In the genomic region with DNA sequence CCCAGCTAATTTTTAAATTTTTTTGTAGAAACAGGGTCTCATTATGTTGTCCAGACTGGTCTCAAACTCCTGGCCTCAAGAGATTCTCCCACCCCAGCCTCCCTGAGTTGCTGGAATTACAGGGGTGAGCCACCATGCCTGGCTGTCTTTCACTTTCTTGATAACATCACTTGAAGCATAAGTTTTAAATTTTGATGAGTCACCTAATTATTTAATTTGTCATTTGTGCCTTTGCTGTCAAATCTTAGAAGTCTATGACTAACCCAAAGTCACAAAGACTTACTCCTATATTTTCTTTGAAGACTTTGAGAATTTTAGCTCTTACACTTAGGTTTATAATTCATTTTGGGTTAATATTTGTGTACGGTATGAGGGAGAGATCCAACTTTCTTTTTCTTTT, we compare ENCODE assay signal across 17 cellular contexts. TPM values are rescaled to one million over a fixed set of nuclear protein-coding genes. Genes with fewer than 3 reads are reported as not detected.
DNase-seq lines count a peak whose midpoint lies in the region; ATAC-seq and TF ChIP-seq lines count a peak whose summit lies in the region.
"Had no signal": no experiment of that assay in that cellular context is flagged by ENCODE, and none has a peak within 500 bp of the region (broad histone marks: within the 10 kb centered on the region; RNA-seq: fewer than 3 reads in every experiment).

No MANE protein-coding gene starts in this region.

- H3K4me3 ChIP-seq in IMR-90 (ENCODE audit: insufficient read depth, low read depth, low read length) = no peak overlapping the region
- H3K4me3 ChIP-seq: BLaER1 treated with 17β-estradiol and CSF1 and Interleukin-3, amounts not matched to agents 10 nM and 100 nM; GM12878; GM23338 had no signal

- H3K27ac ChIP-seq in IMR-90 (ENCODE audit: insufficient read depth, low read length) = no peak overlapping the region
- H3K27ac ChIP-seq: 22Rv1; BLaER1 treated with 17β-estradiol and CSF1 and Interleukin-3, amounts not matched to agents 10 nM and 100 nM; HL-60 had no signal

- in situ Hi-C loops in IMR-90 (cut with MboI; ENCODE audit: low sequenced_read_pairs) = loop anchor here (25.0 kb wide), 1 partner anchor 402 kb away; a partner anchor contains a TSS

- no peaks in the 10 kb centered on the region for H4K20me1 ChIP-seq in IMR-90 (ENCODE audit: insufficient read depth, low read length)
- H4K20me1 ChIP-seq: BLaER1 treated with 17β-estradiol and CSF1 and Interleukin-3, amounts not matched to agents 10 nM and 100 nM had no signal

- H3K27me3 ChIP-seq in IMR-90 (ENCODE audit: control insufficient read depth, insufficient read depth, low read length) = peaks cover 25% of the 10 kb centered on the region
- H3K27me3 ChIP-seq: BLaER1 treated with 17β-estradiol and CSF1 and Interleukin-3, amounts not matched to agents 10 nM and 100 nM had no signal

- no peak overlapping the region for H2BK15ac ChIP-seq in IMR-90 (ENCODE audit: low read depth, low read length)

- H4K8ac ChIP-seq in IMR-90 (ENCODE audit: low read depth in 2 of 2, low read length in 2 of 2) = no peak overlapping the region

- no peak overlapping the region for H2AK9ac ChIP-seq in IMR-90 (replicated peaks; ENCODE audit: low read depth, low read length, poor library complexity)

- no peak overlapping the region for H2BK120ac ChIP-seq in IMR-90 (ENCODE audit: low read depth, low read length)

- H3K9me1 ChIP-seq in IMR-90 (ENCODE audit: insufficient read depth, low read length) = no peaks in the 10 kb centered on the region

- dilution Hi-C loops in IMR-90 (cut with HindIII; ENCODE audit: low sequenced_read_pairs, unreplicated experiment) = no loop called here

- no TSS peak for BruUV-seq in IMR-90 (replicated peaks; lab: Mats Ljungman, UMichigan)

- no peak overlapping the region for H2AFZ ChIP-seq in IMR-90 (replicated peaks; ENCODE audit: low read length, poor library complexity)
- H2AFZ ChIP-seq: GM23338 had no signal

- H2BK5ac ChIP-seq in IMR-90 (ENCODE audit: low read depth, low read length, poor library complexity, severe bottlenecking) = no peak overlapping the region

- CTCF ChIA-PET in IMR-90 (lab: Yijun Ruan, JAX) = interaction anchor here (0.7 to 1.5 kb wide), 3 partner anchors 20 to 145 kb away, joined by 3 to 4 read pairs (median 4); no protein-coding TSS in a partner anchor

- no peak for DNase-seq in activated CD4-positive, CD25-positive, alpha-beta regulatory T cell (lab: John Stamatoyannopoulos, UW)
- DNase-seq in IMR-90 (no peak), RPMI7951 (ENCODE audit: low read depth) (peak; percentile 42), GF-D8 (lab: John Stamatoyannopoulos, UW) (no peak), GM19238 (ENCODE audit: insufficient read length, low spot score) (no peak)
- DNase-seq: Calu3; CD8-positive, alpha-beta T cell; DMS79 treated with DMSO at 0.1 percent for 48 hours; KG1 had no signal

- no peak for TF ChIP-seq CTCF in IMR-90 (conservative IDR thresholded peaks at IDR 0.05; ENCODE audit: low read depth, low read length)

- ATAC-seq in activated CD4-positive, CD25-positive, alpha-beta regulatory T cell treated with anti-CD3 and anti-CD28 coated beads, Interleukin-2, amount 50 U/mL, for 24 hours = peak; percentile 38 to 44
- ATAC-seq in IMR-90 (ENCODE audit: low read depth) (no peak), GM19455 (IDR thresholded peaks at IDR 0.05; ENCODE audit: unreplicated experiment) (no peak)
- ATAC-seq: CD8-positive, alpha-beta T cell; GM12878; GM23338 had no signal

- no peaks in the 10 kb centered on the region for H3K79me1 ChIP-seq in IMR-90 (ENCODE audit: low read depth in 1 of 2, low read length in 2 of 2)

- no peak for TF ChIP-seq RAD21 in IMR-90 (IDR thresholded peaks at IDR 0.05; ENCODE audit: low read length)

- H3K9ac ChIP-seq in IMR-90 (ENCODE audit: low read depth, low read length) = no peak overlapping the region
- H3K9ac ChIP-seq: BLaER1 treated with 17β-estradiol and CSF1 and Interleukin-3, amounts not matched to agents 10 nM and 100 nM had no signal

- intact Hi-C loops in IMR-90 (cut with micrococcal nuclease) = no loop called here

- H4K91ac ChIP-seq in IMR-90 (ENCODE audit: insufficient read depth, low read depth, low read length) = no peak overlapping the region

- no peak overlapping the region for H2AK5ac ChIP-seq in IMR-90 (ENCODE audit: low read depth, low read length)

- no peak for TF ChIP-seq POLR2A in IMR-90 (IDR thresholded peaks at IDR 0.05; ENCODE audit: low read depth, low read length)

- H3K23ac ChIP-seq in IMR-90 (ENCODE audit: low read depth, low read length) = no peak overlapping the region

- no peak overlapping the region for H4K5ac ChIP-seq in IMR-90 (ENCODE audit: low read depth, low read length)

- no peak overlapping the region for H3K18ac ChIP-seq in IMR-90 (ENCODE audit: low read depth, low read length)

- H3K36me3 ChIP-seq in IMR-90 (ENCODE audit: control insufficient read depth, insufficient read depth, low read length) = no peaks in the 10 kb centered on the region
- H3K36me3 ChIP-seq: BLaER1 treated with 17β-estradiol and CSF1 and Interleukin-3, amounts not matched to agents 10 nM and 100 nM had no signal

- H3K14ac ChIP-seq in IMR-90 (replicated peaks; ENCODE audit: low read depth, low read length) = no peak overlapping the region

- H3K4ac ChIP-seq in IMR-90 (ENCODE audit: low read depth, low read length) = no peak overlapping the region

- H3K9me3 ChIP-seq in IMR-90 (ENCODE audit: control insufficient read depth, insufficient read depth, low read length) = no peaks in the 10 kb centered on the region
- H3K9me3 ChIP-seq: BLaER1 treated with 17β-estradiol and CSF1 and Interleukin-3, amounts not matched to agents 10 nM and 100 nM had no signal

- H3K56ac ChIP-seq in IMR-90 (ENCODE audit: extremely low read depth, insufficient read depth, low read length) = no peak overlapping the region

- H2BK20ac ChIP-seq in IMR-90 (ENCODE audit: low read depth, low read length) = no peak overlapping the region

- H3K4me1 ChIP-seq in IMR-90 (ENCODE audit: control insufficient read depth, insufficient read depth, low read length) = no peaks in the 10 kb centered on the region

- H3K4me2 ChIP-seq in IMR-90 (ENCODE audit: low read depth, low read length) = no peak overlapping the region
- H3K4me2 ChIP-seq: BLaER1 treated with 17β-estradiol and CSF1 and Interleukin-3, amounts not matched to agents 10 nM and 100 nM; GM23338 had no signal

- no CpG with 5 or more reads among the region's 1 CpG for WGBS in IMR-90 (ENCODE audit: extremely low coverage in 2 of 2, insufficient read length in 1 of 2), 2 experiments

- POLR2A ChIA-PET in IMR-90 (lab: Charles Lee; ENCODE audit: unreplicated experiment) = interaction anchor here (0.6 kb wide), 1 partner anchor 19 kb away, joined by 3 read pairs; no protein-coding TSS in a partner anchor

TF ChIP-seq in IMR-90, 13 proteins besides CTCF, POLR2A, EP300 and RAD21:
- peak; percentile 49 for TF ChIP-seq MAFK (IDR thresholded peaks at IDR 0.05; ENCODE audit: low read depth, low read length)
- peak; percentile 68 for TF ChIP-seq NFE2L2 (IDR thresholded peaks at IDR 0.05; ENCODE audit: low read depth, low read length)
- TF ChIP-seq MAZ (IDR thresholded peaks at IDR 0.05; ENCODE audit: borderline replicate concordance, low read depth, low read length) = no peak
- 0 out of 2 replicates have a peak, but pooled peaks have one; percentile 27 for TF ChIP-seq FOS (IDR thresholded peaks at IDR 0.05; ENCODE audit: low read depth, low read length)

RNA-seq across cellular contexts. Expression of a gene that starts 14.5 kb away (rescaled TPM):
- total RNA-seq in IMR-90 (2012; rRNA removed) = 5.0 and 6.4 TPM in 2 replicates
- polyA plus RNA-seq in IMR-90 (2012; rRNA removed) = 4.8 and 6.0 TPM in 2 replicates
- polyA plus RNA-seq in IMR-90 (2012; cell fraction: cytosol; rRNA removed) = 2.5 and 2.6 TPM in 2 replicates
- polyA plus RNA-seq in IMR-90 (2012; cell fraction: nucleus; rRNA removed; ENCODE audit: low replicate concordance) = 6.8 and 33.8 TPM in 2 replicates
- 9.3 and 15.0 TPM in 2 replicates for total RNA-seq in RPMI7951 (2014; rRNA removed; shearing (Covaris generic))

RNA-seq across cellular contexts. Expression of a gene that starts 50.5 kb away (rescaled TPM):
- total RNA-seq in IMR-90 (2012; rRNA removed) = 10.3 and 12.0 TPM in 2 replicates
- polyA plus RNA-seq in IMR-90 (2012; rRNA removed) = 54.1 and 64.5 TPM in 2 replicates
- polyA plus RNA-seq in IMR-90 (2012; cell fraction: cytosol; rRNA removed) = 20.7 and 53.7 TPM in 2 replicates
- 445 and 537 TPM in 2 replicates for polyA plus RNA-seq in IMR-90 (2012; cell fraction: nucleus; rRNA removed; ENCODE audit: low replicate concordance)
- total RNA-seq in RPMI7951 (2014; rRNA removed; shearing (Covaris generic)) = 20.3 and 21.7 TPM in 2 replicates
- polyA plus RNA-seq: IgD-negative memory B cell had no signal

RNA-seq across cellular contexts. Expression of a gene that starts 52.6 kb away (rescaled TPM):
- total RNA-seq in IMR-90 (2012; rRNA removed) = under 0.01 TPM in 1 of 2 replicates, not detected in the other
- polyA plus RNA-seq in IMR-90 (2012; rRNA removed) = 0.12 and 0.20 TPM in 2 replicates
- 0.10 and 0.11 TPM in 2 replicates for polyA plus RNA-seq in IMR-90 (2012; cell fraction: cytosol; rRNA removed)
- polyA plus RNA-seq in IMR-90 (2012; cell fraction: nucleus; rRNA removed; ENCODE audit: low replicate concordance) = 1.7 and 2.7 TPM in 2 replicates
- not detected in 2 replicates for total RNA-seq in RPMI7951 (2014; rRNA removed; shearing (Covaris generic))
- total RNA-seq: GM23338 had no signal

Comparison
In these comparisons a context has a peak if more than half of its experiments do, and no peak if none do; other contexts are left out.
1. ATAC-seq: peak in activated CD4-positive, CD25-positive, alpha-beta regulatory T cell treated with anti-CD3 and anti-CD28 coated beads, Interleukin-2, amount 50 U/mL, for 24 hours (2 of 2); none in IMR-90 (single experiment) and GM19455 (single experiment).